ENCODE assay signal across 8 cellular contexts in the genomic region with DNA sequence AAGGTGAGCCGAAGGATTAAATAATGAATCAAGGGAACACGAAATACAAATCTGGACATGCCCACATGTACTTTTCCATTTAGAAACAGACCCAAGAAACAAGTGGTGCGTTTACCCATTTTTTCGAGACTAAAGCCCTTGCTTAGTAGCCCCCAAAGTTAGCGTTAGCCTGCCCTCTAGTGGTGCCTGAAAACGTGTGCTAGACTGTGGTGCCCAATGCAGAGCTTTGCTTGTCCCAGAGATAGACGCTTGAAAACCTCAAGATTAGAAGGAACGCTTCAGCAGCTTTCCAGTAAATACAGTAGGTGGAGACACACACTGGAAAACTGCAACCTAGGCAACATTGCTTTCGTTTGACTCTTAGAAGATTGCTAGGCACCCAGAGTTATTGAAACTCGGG.
DNase-seq lines count a peak whose midpoint lies in the region; ATAC-seq and TF ChIP-seq lines count a peak whose summit lies in the region.
"Not testable (repeated sequence)": the region's sequence is repeated elsewhere in the genome, so short reads cannot be mapped to it uniquely, and the experiment has no call there.

No MANE protein-coding gene starts in this region.

- not testable (repeated sequence) for H3K27me3 Mint-ChIP-seq in activated naive CD8-positive, alpha-beta T cell treated with anti-CD3 and anti-CD28 coated beads, Interleukin-2, amount 10 ng/mL, durations not matched to agents 7 days and 5 days

- not testable (repeated sequence) for H3K4me3 ChIP-seq in upper lobe of right lung

- H3K4me3 Mint-ChIP-seq in activated naive CD8-positive, alpha-beta T cell treated with anti-CD3 and anti-CD28 coated beads, Interleukin-2, amount 10 ng/mL, durations not matched to agents 7 days and 5 days, result not testable (repeated sequence)

- TF ChIP-seq CTCF in upper lobe of right lung (IDR thresholded peaks at IDR 0.05), result not testable (repeated sequence)

- not testable (repeated sequence) for H3K36me3 ChIP-seq in upper lobe of right lung

- not testable (repeated sequence) for H3K36me3 Mint-ChIP-seq in activated naive CD8-positive, alpha-beta T cell treated with anti-CD3 and anti-CD28 coated beads, Interleukin-2, amount 10 ng/mL, durations not matched to agents 7 days and 5 days

- DNase-seq in activated naive CD8-positive, alpha-beta T cell treated with anti-CD3 and anti-CD28 coated beads, Interleukin-2, amount 10 ng/mL, durations not matched to agents 7 days and 5 days; left lobe of liver (ENCODE audit: low spot score); upper lobe of right lung: not testable (repeated sequence)

- not testable (repeated sequence) for H3K9me3 ChIP-seq in upper lobe of right lung

- ATAC-seq in GM18861 (IDR thresholded peaks at IDR 0.05; ENCODE audit: unreplicated experiment) (peak; percentile 68), GM21360 (IDR thresholded peaks at IDR 0.05; ENCODE audit: unreplicated experiment) (peak; percentile 85), HG02610 (IDR thresholded peaks at IDR 0.05; ENCODE audit: unreplicated experiment) (peak; percentile 69), HG03097 (IDR thresholded peaks at IDR 0.05; ENCODE audit: low FRiP score, unreplicated experiment) (peak; percentile 67), HG03571 (IDR thresholded peaks at IDR 0.05; ENCODE audit: unreplicated experiment) (peak; percentile 43), left lobe of liver (peak; percentile 89), upper lobe of right lung (peak; percentile 84)
- ATAC-seq in activated naive CD8-positive, alpha-beta T cell treated with anti-CD3 and anti-CD28 coated beads, Interleukin-2, amount 10 ng/mL, durations not matched to agents 7 days and 5 days (ENCODE audit: low read depth), result peak; percentile 68

- H3K4me1 ChIP-seq in upper lobe of right lung, result not testable (repeated sequence)

- H3K27ac Mint-ChIP-seq in activated naive CD8-positive, alpha-beta T cell treated with anti-CD3 and anti-CD28 coated beads, Interleukin-2, amount 10 ng/mL, durations not matched to agents 7 days and 5 days, result not testable (repeated sequence)

- H3K9me3 Mint-ChIP-seq in activated naive CD8-positive, alpha-beta T cell treated with anti-CD3 and anti-CD28 coated beads, Interleukin-2, amount 10 ng/mL, durations not matched to agents 7 days and 5 days, result not testable (repeated sequence)

- POLR2A ChIA-PET in activated naive CD8-positive, alpha-beta T cell treated with anti-CD3 and anti-CD28 coated beads, Interleukin-2, amount 10 ng/mL, durations not matched to agents 7 days and 5 days (lab: Charles Lee), result not testable (repeated sequence)

- not testable (repeated sequence) for H3K27ac ChIP-seq in upper lobe of right lung

- intact Hi-C loops in upper lobe of right lung (cut with DNase I), result not testable (repeated sequence)

- not testable (repeated sequence) for H3K27me3 ChIP-seq in upper lobe of right lung

- H3K4me1 Mint-ChIP-seq in activated naive CD8-positive, alpha-beta T cell treated with anti-CD3 and anti-CD28 coated beads, Interleukin-2, amount 10 ng/mL, durations not matched to agents 7 days and 5 days, result not testable (repeated sequence)
